Comparison of ENCODE assay signal across 16 cellular contexts in genomic region chr15:95626501-95627361, GRCh38.
DNase-seq lines count a peak whose midpoint lies in the region; ATAC-seq and TF ChIP-seq lines count a peak whose summit lies in the region.
"Had no signal": no experiment of that assay in that cellular context is flagged by ENCODE, and none has a peak within 500 bp of the region (broad histone marks: within the 10 kb centered on the region; RNA-seq: fewer than 3 reads in every experiment).

No MANE protein-coding gene starts in this region.

- no peaks in the 10 kb centered on the region for H3K4me1 Mint-ChIP-seq in activated CD4-positive, alpha-beta T cell treated with anti-CD3 and anti-CD28 coated beads, Interleukin-2, amount 10 ng/mL, durations not matched to agents 24 days and 14 days

- POLR2A ChIA-PET in HEK293T (lab: Yijun Ruan, JAX) = interaction anchor here (1.4 kb wide), 1 partner anchor 70 kb away, joined by 6 read pairs; no protein-coding TSS in a partner anchor

- H3K4me3 ChIP-seq in BE2C (ENCODE audit: low read depth, low read length) = no peak overlapping the region
- H3K4me3 ChIP-seq in astrocyte of the spinal cord (ENCODE audit: low read depth, low read length) = no peak overlapping the region
- H3K4me3 ChIP-seq: body of pancreas, skin epidermis, transverse colon had no signal

- peaks cover 14% of the 10 kb centered on the region for H3K9me3 Mint-ChIP-seq in activated CD4-positive, alpha-beta T cell treated with anti-CD3 and anti-CD28 coated beads, Interleukin-2, amount 10 ng/mL, durations not matched to agents 24 days and 14 days

- ATAC-seq in GM21717 (IDR thresholded peaks at IDR 0.05; ENCODE audit: unreplicated experiment) (no peak), GM21390 (IDR thresholded peaks at IDR 0.05; ENCODE audit: unreplicated experiment) (no peak)
- ATAC-seq: body of pancreas had no signal

- in situ Hi-C loops in astrocyte of the spinal cord (cut with HindIII; ENCODE audit: low sequenced_read_pairs) = no loop called here

- H3K9me3 ChIP-seq in BE2C = no peaks in the 10 kb centered on the region
- H3K9me3 ChIP-seq: body of pancreas, transverse colon had no signal

- no peaks in the 10 kb centered on the region for H3K36me3 Mint-ChIP-seq in activated CD4-positive, alpha-beta T cell treated with anti-CD3 and anti-CD28 coated beads, Interleukin-2, amount 10 ng/mL, durations not matched to agents 24 days and 14 days (ENCODE audit: low read depth)

- CTCF ChIA-PET in HEK293T (lab: Yijun Ruan, JAX) = interaction anchor here (0.7 kb wide), 1 partner anchor 104 kb away, joined by 3 read pairs; no protein-coding TSS in a partner anchor

- H3K27me3 Mint-ChIP-seq in activated CD4-positive, alpha-beta T cell treated with anti-CD3 and anti-CD28 coated beads, Interleukin-2, amount 10 ng/mL, durations not matched to agents 24 days and 14 days = peaks cover 4% of the 10 kb centered on the region

- TF ChIP-seq CTCF in BE2C (IDR thresholded peaks at IDR 0.05; ENCODE audit: low read depth, low read length) (no peak), astrocyte of the spinal cord (IDR thresholded peaks at IDR 0.05; ENCODE audit: low read depth, low read length) (no peak)

- DNase-seq in BE2C = peak; percentile 39
- DNase-seq in HEK293T (ENCODE audit: extremely low spot score) = peak; percentile 38
- peak; percentile 17 for DNase-seq in astrocyte of the spinal cord (ENCODE audit: low read depth, low spot score)
- peak; percentile 25 for DNase-seq in myocyte (ENCODE audit: low read depth)
- no peak for DNase-seq in LoVo (ENCODE audit: low spot score)
- DNase-seq in activated CD4-positive, alpha-beta T cell treated with anti-CD3 and anti-CD28 coated beads, Interleukin-2, amount 10 ng/mL, durations not matched to agents 24 days and 14 days = no peak
- DNase-seq: activated effector memory CD4-positive, alpha-beta T cell treated with anti-CD3 and anti-CD28 coated beads, Interleukin-2, amount 50 U/mL, for 16 hours; body of pancreas; effector CD4-positive, alpha-beta T cell; H7; NCI-H1105 treated with DMSO at 0.1 percent for 48 hours; NCI-H69; transverse colon had no signal

- H3K27me3 ChIP-seq in BE2C = no peaks in the 10 kb centered on the region
- H3K27me3 ChIP-seq: body of pancreas, transverse colon had no signal

- H3K4me1 ChIP-seq in BE2C = no peaks in the 10 kb centered on the region
- H3K4me1 ChIP-seq: body of pancreas, transverse colon had no signal

- intact Hi-C loops in activated CD4-positive, alpha-beta T cell treated with anti-CD3 and anti-CD28 coated beads, Interleukin-2, amount 10 ng/mL, durations not matched to agents 24 days and 14 days (cut with micrococcal nuclease) = no loop called here

- no peak overlapping the region for H3K27ac Mint-ChIP-seq in activated CD4-positive, alpha-beta T cell treated with anti-CD3 and anti-CD28 coated beads, Interleukin-2, amount 10 ng/mL, durations not matched to agents 24 days and 14 days

- H3K36me3 ChIP-seq in BE2C = no peaks in the 10 kb centered on the region
- H3K36me3 ChIP-seq: transverse colon had no signal

- H3K4me3 Mint-ChIP-seq in activated CD4-positive, alpha-beta T cell treated with anti-CD3 and anti-CD28 coated beads, Interleukin-2, amount 10 ng/mL, durations not matched to agents 24 days and 14 days = no peak overlapping the region

TF ChIP-seq in HEK293T, 16 proteins besides CTCF, POLR2A, EP300 and RAD21:
- no peak for TF ChIP-seq SP1 (IDR thresholded peaks at IDR 0.05)
- TF ChIP-seq ELF4 (IDR thresholded peaks at IDR 0.05) = no peak
- TF ChIP-seq L3MBTL2 (conservative IDR thresholded peaks at IDR 0.05) = no peak
- TF ChIP-seq PKNOX1 (IDR thresholded peaks at IDR 0.05) = peak; percentile 30; the same call in 1 of the 2 replicates
- TF ChIP-seq ZNF384 (IDR thresholded peaks at IDR 0.05) = no peak

Comparison
In these comparisons a context has a peak if more than half of its experiments do, and no peak if none do; other contexts are left out.
1. DNase-seq: peak in BE2C (single experiment), HEK293T (single experiment), astrocyte of the spinal cord (single experiment) and myocyte (single experiment); none in LoVo (single experiment) and activated CD4-positive, alpha-beta T cell treated with anti-CD3 and anti-CD28 coated beads, Interleukin-2, amount 10 ng/mL, durations not matched to agents 24 days and 14 days (single experiment).